1 cellular context compared by ENCODE assay signal in genomic region chr20:801678-802077, GRCh38.
TF ChIP-seq lines count a peak whose summit lies in the region.

No MANE protein-coding gene starts in this region.

TF ChIP-seq in HEK293, 187 proteins besides CTCF, POLR2A, EP300 and RAD21 (continued from another document):
- TF ChIP-seq, protein P1, sequence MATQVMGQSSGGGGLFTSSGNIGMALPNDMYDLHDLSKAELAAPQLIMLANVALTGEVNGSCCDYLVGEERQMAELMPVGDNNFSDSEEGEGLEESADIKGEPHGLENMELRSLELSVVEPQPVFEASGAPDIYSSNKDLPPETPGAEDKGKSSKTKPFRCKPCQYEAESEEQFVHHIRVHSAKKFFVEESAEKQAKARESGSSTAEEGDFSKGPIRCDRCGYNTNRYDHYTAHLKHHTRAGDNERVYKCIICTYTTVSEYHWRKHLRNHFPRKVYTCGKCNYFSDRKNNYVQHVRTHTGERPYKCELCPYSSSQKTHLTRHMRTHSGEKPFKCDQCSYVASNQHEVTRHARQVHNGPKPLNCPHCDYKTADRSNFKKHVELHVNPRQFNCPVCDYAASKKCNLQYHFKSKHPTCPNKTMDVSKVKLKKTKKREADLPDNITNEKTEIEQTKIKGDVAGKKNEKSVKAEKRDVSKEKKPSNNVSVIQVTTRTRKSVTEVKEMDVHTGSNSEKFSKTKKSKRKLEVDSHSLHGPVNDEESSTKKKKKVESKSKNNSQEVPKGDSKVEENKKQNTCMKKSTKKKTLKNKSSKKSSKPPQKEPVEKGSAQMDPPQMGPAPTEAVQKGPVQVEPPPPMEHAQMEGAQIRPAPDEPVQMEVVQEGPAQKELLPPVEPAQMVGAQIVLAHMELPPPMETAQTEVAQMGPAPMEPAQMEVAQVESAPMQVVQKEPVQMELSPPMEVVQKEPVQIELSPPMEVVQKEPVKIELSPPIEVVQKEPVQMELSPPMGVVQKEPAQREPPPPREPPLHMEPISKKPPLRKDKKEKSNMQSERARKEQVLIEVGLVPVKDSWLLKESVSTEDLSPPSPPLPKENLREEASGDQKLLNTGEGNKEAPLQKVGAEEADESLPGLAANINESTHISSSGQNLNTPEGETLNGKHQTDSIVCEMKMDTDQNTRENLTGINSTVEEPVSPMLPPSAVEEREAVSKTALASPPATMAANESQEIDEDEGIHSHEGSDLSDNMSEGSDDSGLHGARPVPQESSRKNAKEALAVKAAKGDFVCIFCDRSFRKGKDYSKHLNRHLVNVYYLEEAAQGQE (tag by site-specific recombination; IDR thresholded peaks at IDR 0.05), result peak; percentile 38; the same call in 1 of the 2 replicates
- peak; percentile 83 for TF ChIP-seq ZNF518A (tag by site-specific recombination; conservative IDR thresholded peaks at IDR 0.05; ENCODE audit: low read depth)
- 0 out of 2 replicates have a peak, but pooled peaks have one; percentile 36 for TF ChIP-seq ZXDB (tag by site-specific recombination; IDR thresholded peaks at IDR 0.05)
- TF ChIP-seq ZNF248 (tag by site-specific recombination; IDR thresholded peaks at IDR 0.05), result no peak
- TF ChIP-seq ZNF140 (tag by site-specific recombination; IDR thresholded peaks at IDR 0.05), result peak; percentile 67; the same call in 1 of the 2 replicates
- TF ChIP-seq ZNF266 (tag by site-specific recombination; IDR thresholded peaks at IDR 0.05; ENCODE audit: low read depth), result peak; percentile 48; the same call in 1 of the 2 replicates
- peak; percentile 46; the same call in 1 of the 2 replicates for TF ChIP-seq ZNF433 (tag by site-specific recombination; IDR thresholded peaks at IDR 0.05; ENCODE audit: low read depth)
- peak; percentile 38; the same call in 1 of the 2 replicates for TF ChIP-seq ZBTB8A (tag by site-specific recombination; IDR thresholded peaks at IDR 0.05)
- TF ChIP-seq ZNF146 (tag by site-specific recombination; IDR thresholded peaks at IDR 0.05), result no peak
- no peak for TF ChIP-seq ZBTB17 (tag by site-specific recombination; IDR thresholded peaks at IDR 0.05)
- peak; percentile 47 for TF ChIP-seq ZNF623 (tag by site-specific recombination; IDR thresholded peaks at IDR 0.05)
- peak; percentile 77 for TF ChIP-seq ZNF555 (tag by site-specific recombination; conservative IDR thresholded peaks at IDR 0.05)
- TF ChIP-seq ZNF350 (tag by site-specific recombination; IDR thresholded peaks at IDR 0.05), result no peak
- peak; percentile 25 for TF ChIP-seq ZNF654 (tag by site-specific recombination; IDR thresholded peaks at IDR 0.05; ENCODE audit: low read depth)
- TF ChIP-seq ZNF664 (tag by site-specific recombination; IDR thresholded peaks at IDR 0.05), result 0 out of 2 replicates have a peak, but pooled peaks have one; percentile 39
